In the genomic region with DNA sequence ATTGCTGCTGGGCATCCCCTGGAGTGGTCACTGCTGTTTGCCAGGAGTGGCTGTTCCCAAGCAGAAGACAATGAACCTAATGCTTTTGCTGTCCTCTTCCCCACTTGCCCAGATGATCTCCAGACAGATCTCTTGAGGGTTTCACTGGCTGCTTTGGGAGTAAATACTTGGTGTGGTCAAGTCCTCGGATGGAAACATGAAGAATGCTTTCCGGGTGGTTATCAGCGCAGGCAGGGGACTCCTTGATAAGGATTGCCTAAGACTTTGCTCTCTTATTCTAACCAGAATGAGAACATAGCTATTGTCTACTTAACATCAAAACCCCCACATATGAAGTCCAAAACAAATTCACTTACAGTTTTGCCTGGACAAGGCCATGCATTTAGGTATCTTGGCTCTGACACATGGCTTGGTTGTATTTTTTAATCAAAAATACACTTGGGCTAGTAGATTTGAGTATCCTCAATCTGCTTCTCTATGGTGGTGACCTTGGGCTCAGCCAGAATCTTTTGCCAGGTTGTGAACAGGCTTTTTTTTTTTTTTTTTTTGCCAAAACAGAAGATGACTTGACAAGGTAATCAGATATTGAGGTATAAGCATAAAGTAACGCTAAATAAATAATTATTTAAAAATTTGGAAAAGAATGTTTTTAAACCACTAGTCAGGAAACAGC, we compare ENCODE assay signal across 21 cellular contexts. TPM values are rescaled to one million over a fixed set of nuclear protein-coding genes. Genes with fewer than 3 reads are reported as not detected.
"Had no signal": no experiment of that assay in that cellular context is flagged by ENCODE, and none has a peak within 500 bp of the region (broad histone marks: within the 10 kb centered on the region; RNA-seq: fewer than 3 reads in every experiment).

No MANE protein-coding gene starts in this region.

- H3K9me3 Mint-ChIP-seq: activated T-helper 2 cell treated with anti-CD3 and anti-CD28 coated beads, Interferon-gamma antibody, Interleukin-2, Interleukin-4, amounts not matched to agents 10 μg/mL and 5 μg/mL and 100 μg/mL, durations not matched to agents 14 hours and 24 hours and 36 hours; memory B cell; natural killer cell had no signal

- H3K36me3 ChIP-seq: esophagus muscularis mucosa, prostate gland, suprapubic skin had no signal

- DNase-seq: activated CD4-positive, alpha-beta T cell treated with anti-CD3 and anti-CD28 coated beads, Interleukin-2, amount 50 U/mL, for 48 hours; activated naive CD4-positive, alpha-beta T cell treated with anti-CD3 and anti-CD28 coated beads, Interleukin-2, amount 50 U/mL, for 16 hours; foreskin fibroblast; glutamatergic neuron; hypothalamus; kidney glomerular epithelial cell; left ventricle myocardium superior; natural killer cell; right cardiac atrium; small intestine; stimulated activated CD4-positive, alpha-beta T cell treated with anti-CD3 and anti-CD28 coated beads, Interleukin-4, amount 100 ng/mL, for 4 hours; stimulated activated CD8-positive, alpha-beta memory T cell treated with anti-CD3 and anti-CD28 coated beads, Interleukin-4, amount 100 ng/mL, for 48 hours; stimulated activated naive CD8-positive, alpha-beta T cell treated with anti-CD3 and anti-CD28 coated beads, Interleukin-15, Interleukin-2, amounts not matched to agents 100 U/mL and 50 U/mL, for 24 hours; trophoblast cell had no signal

- H3K4me1 ChIP-seq: prostate gland, suprapubic skin had no signal

- H3K36me3 Mint-ChIP-seq: memory B cell, natural killer cell had no signal

- H3K27me3 ChIP-seq: esophagus muscularis mucosa had no signal

- ATAC-seq: left ventricle myocardium superior; natural killer cell; stimulated activated naive CD8-positive, alpha-beta T cell treated with anti-CD3 and anti-CD28 coated beads, Interleukin-15, Interleukin-2, amounts not matched to agents 100 U/mL and 50 U/mL, for 24 hours had no signal

- H3K4me3 Mint-ChIP-seq: memory B cell, natural killer cell had no signal

- H3K27ac ChIP-seq: esophagus muscularis mucosa, prostate gland, suprapubic skin, VCaP had no signal

- H3K27ac Mint-ChIP-seq: activated T-helper 2 cell treated with anti-CD3 and anti-CD28 coated beads, Interferon-gamma antibody, Interleukin-2, Interleukin-4, amounts not matched to agents 10 μg/mL and 5 μg/mL and 100 μg/mL, durations not matched to agents 14 hours and 24 hours and 36 hours; memory B cell; natural killer cell had no signal

- H3K9me3 ChIP-seq: esophagus muscularis mucosa, prostate gland, suprapubic skin had no signal

- H3K4me3 ChIP-seq: esophagus muscularis mucosa, prostate gland, suprapubic skin had no signal

RNA-seq across cellular contexts. Expression of a gene that starts 34.8 kb away (rescaled TPM):
- total RNA-seq: omental fat pad, right cardiac atrium had no signal
- polyA plus RNA-seq: right cardiac atrium had no signal
